In the genomic region with DNA sequence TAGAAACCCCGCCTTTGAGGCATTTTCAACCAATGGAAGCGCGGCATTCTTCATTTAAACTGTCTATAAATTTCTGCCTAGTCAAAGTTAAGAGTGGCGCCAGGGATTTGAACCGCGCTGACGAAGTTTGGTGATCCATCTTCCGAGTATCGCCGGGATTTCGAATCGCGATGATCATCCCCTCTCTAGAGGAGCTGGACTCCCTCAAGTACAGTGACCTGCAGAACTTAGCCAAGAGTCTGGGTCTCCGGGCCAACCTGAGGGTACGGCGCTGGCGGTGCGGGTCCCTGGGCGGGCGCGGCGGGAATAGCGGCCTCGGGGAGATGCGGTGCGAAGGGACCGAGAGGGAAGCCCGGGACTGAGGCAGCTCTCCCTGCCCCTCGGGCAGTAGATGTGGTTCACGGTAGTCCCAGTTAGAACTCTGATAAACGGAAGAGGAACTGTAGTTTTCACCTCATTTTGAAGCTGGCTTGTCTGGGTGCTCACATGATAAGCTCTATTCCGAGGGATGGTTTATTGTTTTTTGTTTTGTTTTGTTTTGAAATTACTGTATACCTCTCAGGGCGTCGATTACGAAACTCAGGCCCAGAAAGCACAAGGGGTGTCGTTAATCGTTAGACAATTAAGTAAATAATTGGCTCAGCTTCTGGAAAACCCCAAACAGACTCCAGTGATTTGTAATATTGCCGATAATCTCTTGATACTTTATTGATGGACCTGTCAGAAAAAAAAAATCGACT, we compare ENCODE assay signal across 8 cellular contexts. TPM values are rescaled to one million over a fixed set of nuclear protein-coding genes. Genes with fewer than 3 reads are reported as not detected.
DNase-seq lines count a peak whose midpoint lies in the region; ATAC-seq, FAIRE-seq and TF ChIP-seq lines count a peak whose summit lies in the region.

A gene with protein sequence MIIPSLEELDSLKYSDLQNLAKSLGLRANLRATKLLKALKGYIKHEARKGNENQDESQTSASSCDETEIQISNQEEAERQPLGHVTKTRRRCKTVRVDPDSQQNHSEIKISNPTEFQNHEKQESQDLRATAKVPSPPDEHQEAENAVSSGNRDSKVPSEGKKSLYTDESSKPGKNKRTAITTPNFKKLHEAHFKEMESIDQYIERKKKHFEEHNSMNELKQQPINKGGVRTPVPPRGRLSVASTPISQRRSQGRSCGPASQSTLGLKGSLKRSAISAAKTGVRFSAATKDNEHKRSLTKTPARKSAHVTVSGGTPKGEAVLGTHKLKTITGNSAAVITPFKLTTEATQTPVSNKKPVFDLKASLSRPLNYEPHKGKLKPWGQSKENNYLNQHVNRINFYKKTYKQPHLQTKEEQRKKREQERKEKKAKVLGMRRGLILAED (plus strand): TSS at position 94 of the 740 bp plus-strand sequence. CDS start 77 bp downstream, at position 171.

- TF ChIP-seq CTCF in NB4 (IDR thresholded peaks at IDR 0.05; ENCODE audit: low read depth, low read length) = no peak
- TF ChIP-seq CTCF in astrocyte (IDR thresholded peaks at IDR 0.05; ENCODE audit: insufficient read depth, low read depth, low read length) = no peak

- H3K27me3 Mint-ChIP-seq in astrocyte (ENCODE audit: low read depth, unreplicated experiment) (no peaks in the 10 kb centered on the region), immature natural killer cell (ENCODE audit: low read depth in 3 of 3) (peaks cover under 1 to 8% (median 3%) of the 10 kb centered on the region in 3 donors)

- H3K27ac Mint-ChIP-seq in astrocyte (ENCODE audit: unreplicated experiment) = peak within 1 kb of the TSS; percentile 84
- H3K27ac Mint-ChIP-seq in immature natural killer cell = peak within 1 kb of the TSS; percentile 89 to 98 (median 94)

- H2AFZ ChIP-seq in astrocyte (ENCODE audit: low read depth, low read length) = peak within 1 kb of the TSS; percentile 99

- H3K4me2 ChIP-seq in astrocyte (ENCODE audit: low read length) = peak within 1 kb of the TSS; percentile 93

- H3K79me2 ChIP-seq in astrocyte (ENCODE audit: insufficient read depth, low read length) = peaks cover 52% of the 10 kb centered on the region

- DNase-seq in activated CD8-positive, alpha-beta memory T cell treated with anti-CD3 and anti-CD28 coated beads, Interleukin-2, amount 50 U/mL, for 48 hours = no peak
- DNase-seq in HEK293T (ENCODE audit: extremely low spot score) (peak; percentile 30), NB4 (ENCODE audit: low read depth) (peak; percentile 78), astrocyte (ENCODE audit: low read depth) (no peak), immature natural killer cell (no peak), posterior cingulate gyrus (no peak)
- DNase-seq in stimulated activated naive CD8-positive, alpha-beta T cell treated with anti-CD3 and anti-CD28 coated beads, Interleukin-15, Interleukin-2, amounts not matched to agents 100 U/mL and 50 U/mL, for 24 hours = no peak

- CTCF ChIA-PET in activated CD8-positive, alpha-beta memory T cell treated with anti-CD3 and anti-CD28 coated beads for 36 hours (lab: Charles Lee) = interaction anchor here (0.6 to 1.1 kb wide), 4 partner anchors 10 to 849 kb away, joined by 3 to 5 read pairs (median 4); no protein-coding TSS in a partner anchor
- CTCF ChIA-PET in HEK293T (lab: Yijun Ruan, JAX) = no interaction called here

- peaks cover 3% of the 10 kb centered on the region for H3K4me1 ChIP-seq in astrocyte (ENCODE audit: insufficient read depth, low read length)

- H3K36me3 Mint-ChIP-seq in astrocyte (ENCODE audit: low read depth, unreplicated experiment) (no peaks in the 10 kb centered on the region), immature natural killer cell (no peaks in the 10 kb centered on the region)

- POLR2A ChIA-PET in activated CD8-positive, alpha-beta memory T cell treated with anti-CD3 and anti-CD28 coated beads for 36 hours (lab: Charles Lee) = interaction anchor here (0.5 to 1.9 kb wide), 4 partner anchors 9 to 252 kb away, joined by 3 to 10 read pairs (median 4); no protein-coding TSS in a partner anchor
- POLR2A ChIA-PET in HEK293T (lab: Yijun Ruan, JAX) = interaction anchor here (0.7 to 2.2 kb wide), 20 partner anchors 9 to 430 kb away, joined by 3 to 20 read pairs (median 4); a partner anchor contains a TSS

- no peaks in the 10 kb centered on the region for H3K9me3 ChIP-seq in astrocyte (ENCODE audit: insufficient read depth, low read depth, low read length)

- H3K4me3 ChIP-seq in NB4 (ENCODE audit: low read depth, low read length) (peak within 1 kb of the TSS; percentile 88), astrocyte (ENCODE audit: insufficient read depth, low read depth, low read length) (peak within 1 kb of the TSS; percentile 91)

- intact Hi-C loops in posterior cingulate gyrus (cut with DNase I) = loop anchor here (2.0 kb wide), 1 partner anchor 48 kb away; no protein-coding TSS in a partner anchor

- peak; percentile 86 for TF ChIP-seq POLR2A in NB4 (IDR thresholded peaks at IDR 0.05; ENCODE audit: extremely low read depth, insufficient read length)

- no peaks in the 10 kb centered on the region for H4K20me1 ChIP-seq in astrocyte (ENCODE audit: insufficient read depth, low read length)

- peak within 1 kb of the TSS; percentile 67 for H3K27ac ChIP-seq in astrocyte (ENCODE audit: low read depth, low read length)

- no peaks in the 10 kb centered on the region for H3K9me3 Mint-ChIP-seq in astrocyte (ENCODE audit: unreplicated experiment)
- no peaks in the 10 kb centered on the region for H3K9me3 Mint-ChIP-seq in immature natural killer cell

- peak; percentile 67 for FAIRE-seq in astrocyte (lab: Jason Lieb, UNC)

- H3K4me1 Mint-ChIP-seq in astrocyte (ENCODE audit: low read depth, unreplicated experiment) (peaks cover 4% of the 10 kb centered on the region), immature natural killer cell (peaks cover 29 to 34% of the 10 kb centered on the region in 2 donors)

- no peaks in the 10 kb centered on the region for H3K36me3 ChIP-seq in astrocyte (ENCODE audit: insufficient read depth, low read length)

- peak within 1 kb of the TSS; percentile 91 for H3K9ac ChIP-seq in astrocyte (ENCODE audit: low read length)

- no peaks in the 10 kb centered on the region for H3K27me3 ChIP-seq in astrocyte (ENCODE audit: insufficient read depth, low read length)

- H3K4me3 Mint-ChIP-seq in astrocyte (ENCODE audit: unreplicated experiment) = peak within 1 kb of the TSS; percentile 99
- H3K4me3 Mint-ChIP-seq in immature natural killer cell = peak within 1 kb of the TSS; percentile 96 to 100 (median 99)

- peak; percentile 12 for ATAC-seq in stimulated activated naive CD8-positive, alpha-beta T cell treated with anti-CD3 and anti-CD28 coated beads, Interleukin-15, Interleukin-2, amounts not matched to agents 100 U/mL and 50 U/mL, for 24 hours

TF ChIP-seq in HEK293T, 16 proteins besides CTCF, POLR2A, EP300 and RAD21:
- TF ChIP-seq ARNT (IDR thresholded peaks at IDR 0.05) (no peak), L3MBTL2 (conservative IDR thresholded peaks at IDR 0.05) (peak; percentile 45; the same call in 1 of the 2 replicates), FOXM1 (IDR thresholded peaks at IDR 0.05; ENCODE audit: borderline replicate concordance) (peak; percentile 79), BHLHE40 (IDR thresholded peaks at IDR 0.05; ENCODE audit: borderline replicate concordance) (no peak), FOXA1 (IDR thresholded peaks at IDR 0.05) (no peak), NFRKB (IDR thresholded peaks at IDR 0.05) (no peak)
- TF ChIP-seq, protein P1, sequence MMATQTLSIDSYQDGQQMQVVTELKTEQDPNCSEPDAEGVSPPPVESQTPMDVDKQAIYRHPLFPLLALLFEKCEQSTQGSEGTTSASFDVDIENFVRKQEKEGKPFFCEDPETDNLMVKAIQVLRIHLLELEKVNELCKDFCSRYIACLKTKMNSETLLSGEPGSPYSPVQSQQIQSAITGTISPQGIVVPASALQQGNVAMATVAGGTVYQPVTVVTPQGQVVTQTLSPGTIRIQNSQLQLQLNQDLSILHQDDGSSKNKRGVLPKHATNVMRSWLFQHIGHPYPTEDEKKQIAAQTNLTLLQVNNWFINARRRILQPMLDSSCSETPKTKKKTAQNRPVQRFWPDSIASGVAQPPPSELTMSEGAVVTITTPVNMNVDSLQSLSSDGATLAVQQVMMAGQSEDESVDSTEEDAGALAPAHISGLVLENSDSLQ (IDR thresholded peaks at IDR 0.05) = peak; percentile 75

RNA-seq across cellular contexts. Expression of the gene that starts here (rescaled TPM):
- total RNA-seq in activated CD8-positive, alpha-beta memory T cell treated with anti-CD3 and anti-CD28 coated beads for 36 hours = 100 to 1,000 TPM; 118 to 126 TPM
- total RNA-seq in astrocyte = 6.5 and 7.7 TPM in 2 replicates
- 1 to 10 TPM; 2.6 to 6.5 (median 4.0) TPM for polyA plus RNA-seq in immature natural killer cell

Comparison
In these comparisons a context has a peak if more than half of its experiments do, and no peak if none do; other contexts are left out.
1. RNA of the gene that starts here (total RNA-seq): 118 to 126 TPM in activated CD8-positive, alpha-beta memory T cell treated with anti-CD3 and anti-CD28 coated beads for 36 hours; 6.5 to 7.7 TPM in astrocyte; every median in the first group is over 10 times any median in the second.
2. DNase-seq: peak in HEK293T (single experiment) and NB4 (single experiment); none in activated CD8-positive, alpha-beta memory T cell treated with anti-CD3 and anti-CD28 coated beads, Interleukin-2, amount 50 U/mL, for 48 hours (single experiment), astrocyte (single experiment), immature natural killer cell (0 of 3), stimulated activated naive CD8-positive, alpha-beta T cell treated with anti-CD3 and anti-CD28 coated beads, Interleukin-15, Interleukin-2, amounts not matched to agents 100 U/mL and 50 U/mL, for 24 hours (single experiment) and posterior cingulate gyrus (0 of 10).